ENCODE assay signal across 11 cellular contexts in the genomic region with DNA sequence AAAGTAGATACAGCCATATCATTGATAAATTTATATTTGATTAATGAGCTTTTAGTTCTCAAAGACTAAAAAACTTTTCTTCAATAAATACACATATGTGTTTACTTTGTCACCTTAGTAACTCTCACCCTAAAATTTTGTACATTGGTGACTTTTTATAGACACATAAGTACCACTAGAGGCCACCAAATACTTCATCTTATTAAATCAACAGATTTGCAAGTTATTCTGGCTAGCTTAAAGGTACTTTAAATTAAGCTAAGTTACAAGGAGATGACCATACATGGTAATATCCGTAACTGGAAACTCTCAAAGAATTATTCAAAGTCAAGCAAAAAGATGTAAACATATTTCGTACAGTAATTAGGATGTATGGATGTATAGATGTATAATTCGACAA.
DNase-seq lines count a peak whose midpoint lies in the region; ATAC-seq and TF ChIP-seq lines count a peak whose summit lies in the region.
"Had no signal": no experiment of that assay in that cellular context is flagged by ENCODE, and none has a peak within 500 bp of the region (broad histone marks: within the 10 kb centered on the region; RNA-seq: fewer than 3 reads in every experiment).

No MANE protein-coding gene starts in this region.

- H3K27me3 ChIP-seq in AG04450 (ENCODE audit: control insufficient read depth, insufficient read depth, low read length) (no peaks in the 10 kb centered on the region), H9 (ENCODE audit: insufficient read depth, low read length) (no peaks in the 10 kb centered on the region), foreskin keratinocyte (no peaks in the 10 kb centered on the region)

- no peak overlapping the region for H3K27ac Mint-ChIP-seq in H9
- no peak overlapping the region for H3K27ac Mint-ChIP-seq in stimulated activated naive CD8-positive, alpha-beta T cell treated with anti-CD3 and anti-CD28 coated beads, Interleukin-15, amount 100 ng/mL, for 72 hours

- no peak overlapping the region for H4K91ac ChIP-seq in H9 (ENCODE audit: insufficient read length, low read depth, low read length)

- H3K4me1 Mint-ChIP-seq in H9: no peaks in the 10 kb centered on the region
- no peaks in the 10 kb centered on the region for H3K4me1 Mint-ChIP-seq in stimulated activated naive CD8-positive, alpha-beta T cell treated with anti-CD3 and anti-CD28 coated beads, Interleukin-15, amount 100 ng/mL, for 72 hours
- H3K4me1 Mint-ChIP-seq: central memory CD8-positive, alpha-beta T cell had no signal

- no peak overlapping the region for H3K4me2 ChIP-seq in H9 (ENCODE audit: insufficient read depth, insufficient read length, low read length)

- H3K9me3 Mint-ChIP-seq in H9: peaks cover 6 to 8% of the 10 kb centered on the region in 2 experiments; a peak in 3 of 5 replicates
- H3K9me3 Mint-ChIP-seq in stimulated activated naive CD8-positive, alpha-beta T cell treated with anti-CD3 and anti-CD28 coated beads, Interleukin-15, amount 100 ng/mL, for 72 hours: no peaks in the 10 kb centered on the region
- H3K9me3 Mint-ChIP-seq: central memory CD8-positive, alpha-beta T cell had no signal

- H3K4ac ChIP-seq in H9 (ENCODE audit: low read depth, low read length): no peak overlapping the region

- H3K4me1 ChIP-seq in H9 (ENCODE audit: insufficient read depth, low read length) (no peaks in the 10 kb centered on the region), foreskin keratinocyte (no peaks in the 10 kb centered on the region)

- no peak overlapping the region for H3K56ac ChIP-seq in H9 (ENCODE audit: insufficient read length, low read depth, low read length)

- H3K23ac ChIP-seq in H9 (ENCODE audit: insufficient read length, low read depth, low read length): no peak overlapping the region

- H2BK120ac ChIP-seq in H9 (ENCODE audit: low read depth, low read length, poor library complexity, severe bottlenecking): no peak overlapping the region

- no peak overlapping the region for H3K14ac ChIP-seq in H9 (ENCODE audit: insufficient read depth, low read length)

- no peak overlapping the region for H4K8ac ChIP-seq in H9 (replicated peaks; ENCODE audit: insufficient read length, low read depth, low read length)

- H2BK5ac ChIP-seq in H9 (ENCODE audit: insufficient read length, low read length): no peak overlapping the region

- peak; percentile 19; the same call in 1 of the 2 replicates for TF ChIP-seq CTCF in AG04450 (IDR thresholded peaks at IDR 0.05; ENCODE audit: low read depth, low read length)
- TF ChIP-seq CTCF in H9 (conservative IDR thresholded peaks at IDR 0.05): peak; percentile 40; the same call in 1 of the 3 replicates
- peak; percentile 56 for TF ChIP-seq CTCF in foreskin keratinocyte (conservative IDR thresholded peaks at IDR 0.05)

- in situ Hi-C loops in SK-MEL-5 (cut with HindIII; ENCODE audit: low pct_unique_long_range_greater_than_20kb, low sequenced_read_pairs): no loop called here

- no peak overlapping the region for H3K4me3 Mint-ChIP-seq in H9
- H3K4me3 Mint-ChIP-seq in stimulated activated naive CD8-positive, alpha-beta T cell treated with anti-CD3 and anti-CD28 coated beads, Interleukin-15, amount 100 ng/mL, for 72 hours: no peak overlapping the region
- H3K4me3 Mint-ChIP-seq: central memory CD8-positive, alpha-beta T cell had no signal

- no peaks in the 10 kb centered on the region for H3K27me3 Mint-ChIP-seq in H9 (ENCODE audit: low read depth)
- H3K27me3 Mint-ChIP-seq in stimulated activated naive CD8-positive, alpha-beta T cell treated with anti-CD3 and anti-CD28 coated beads, Interleukin-15, amount 100 ng/mL, for 72 hours: no peaks in the 10 kb centered on the region
- H3K27me3 Mint-ChIP-seq: central memory CD8-positive, alpha-beta T cell had no signal

- H3K27ac ChIP-seq in AG04450 (ENCODE audit: low read depth, low read length): no peak overlapping the region
- no peak overlapping the region for H3K27ac ChIP-seq in H9 (ENCODE audit: insufficient read length, low read depth, low read length)
- H3K27ac ChIP-seq in foreskin keratinocyte: no peak overlapping the region
- H3K27ac ChIP-seq: SK-N-MC had no signal

- no peaks in the 10 kb centered on the region for H3K79me2 ChIP-seq in H9 (ENCODE audit: insufficient read depth, low read length)

- no peak overlapping the region for H2BK12ac ChIP-seq in H9 (ENCODE audit: insufficient read length, low read depth, low read length)

- H3K79me1 ChIP-seq in H9 (ENCODE audit: insufficient read depth, low read depth, low read length, poor library complexity, severe bottlenecking): no peaks in the 10 kb centered on the region

- DNase-seq in AG04450 (ENCODE audit: low read depth, low spot score) (no peak), H9 (no peak), SK-MEL-5 (ENCODE audit: low read depth, low spot score) (peak; percentile 58), foreskin keratinocyte (no peak), NCI-H1092 treated with DMSO at 0.1 percent for 48 hours (lab: John Stamatoyannopoulos, UW) (no peak)
- no peak for DNase-seq in stimulated activated naive CD8-positive, alpha-beta T cell treated with anti-CD3 and anti-CD28 coated beads, Interleukin-15, amount 100 ng/mL, for 72 hours
- DNase-seq: nucleus accumbens had no signal

- 100% methylated on average over 1 of the region's 3 CpGs for WGBS in H9 (ENCODE audit: extremely low coverage, insufficient read length, low lambda C conversion rate)

- H3K4me3 ChIP-seq in AG04450 (ENCODE audit: low read depth, low read length): no peak overlapping the region
- H3K4me3 ChIP-seq: SK-N-MC had no signal

- POLR2A ChIA-PET in AG04450 (lab: Yijun Ruan, JAX): interaction anchor here (1.1 to 1.2 kb wide), 2 partner anchors 123 to 126 kb away, joined by 3 to 4 read pairs; partner anchors contain the start of gene ADM

- H3T11ph ChIP-seq in H9 (ENCODE audit: low read length): no peak overlapping the region

- H2AK5ac ChIP-seq in H9 (ENCODE audit: insufficient read length, low read length): no peak overlapping the region

- H2BK15ac ChIP-seq in H9 (ENCODE audit: low read depth, low read length): no peak overlapping the region

- no peak overlapping the region for H3K18ac ChIP-seq in H9 (ENCODE audit: insufficient read length, low read depth, low read length)

- H3K9ac ChIP-seq in H9 (ENCODE audit: extremely low read depth, insufficient read length, low read length): no peak overlapping the region

- H3K23me2 ChIP-seq in H9 (ENCODE audit: insufficient read length, low read depth, low read length, poor library complexity, severe bottlenecking): no peaks in the 10 kb centered on the region

- no peak overlapping the region for H4K5ac ChIP-seq in H9 (ENCODE audit: insufficient read length, low read depth, low read length)

- no peak for ATAC-seq in foreskin keratinocyte
- ATAC-seq in stimulated activated naive CD8-positive, alpha-beta T cell treated with anti-CD3 and anti-CD28 coated beads, Interleukin-15, amount 100 ng/mL, for 72 hours: no peak
- ATAC-seq in HG03175 (IDR thresholded peaks at IDR 0.05; ENCODE audit: unreplicated experiment): no peak
- no peak for ATAC-seq in GM18498 (IDR thresholded peaks at IDR 0.05; ENCODE audit: unreplicated experiment)

- no peaks in the 10 kb centered on the region for H4K20me1 ChIP-seq in H9 (ENCODE audit: control insufficient read depth, insufficient read depth, insufficient read length)

- CTCF ChIA-PET in AG04450 (lab: Charles Lee): interaction anchor here (0.6 to 1.9 kb wide), 6 partner anchors 12 to 185 kb away, joined by 3 to 11 read pairs (median 6); no protein-coding TSS in a partner anchor

- no peak overlapping the region for H2BK20ac ChIP-seq in H9 (ENCODE audit: low read depth, low read length, poor library complexity, severe bottlenecking)

- peaks cover 0 to 7% (median 6%) of the 10 kb centered on the region in 3 experiments; a peak in 4 of 7 replicates for H3K36me3 Mint-ChIP-seq in H9 (ENCODE audit: insufficient read depth in 1 of 3, low read depth in 3 of 3)

- H3K9me3 ChIP-seq in AG04450 (ENCODE audit: control insufficient read depth, insufficient read depth, low read length) (no peaks in the 10 kb centered on the region), H9 (ENCODE audit: control insufficient read depth, low read depth, low read length) (no peaks in the 10 kb centered on the region)

- H2AFZ ChIP-seq in H9 (ENCODE audit: low read length): no peak overlapping the region
